ENCODE assay signal across 8 cellular contexts in genomic region chr11:27718346-27718852, GRCh38. TPM values are rescaled to one million over a fixed set of nuclear protein-coding genes. Genes with fewer than 3 reads are reported as not detected.
DNase-seq lines count a peak whose midpoint lies in the region; ATAC-seq and TF ChIP-seq lines count a peak whose summit lies in the region.

No MANE protein-coding gene starts in this region.

- peak; percentile 60 for ATAC-seq in WTC11
- peak; percentile 61 to 74 for ATAC-seq in right cardiac atrium
- ATAC-seq in GM21515 (IDR thresholded peaks at IDR 0.05; ENCODE audit: unreplicated experiment), result no peak
- ATAC-seq in naive thymus-derived CD8-positive, alpha-beta T cell, result no peak

- H3K9me3 ChIP-seq in right cardiac atrium (ENCODE audit: control insufficient read depth, low read length) (no peaks in the 10 kb centered on the region), smooth muscle cell (replicated peaks; ENCODE audit: low read depth) (no peaks in the 10 kb centered on the region)

- H3K9me3 Mint-ChIP-seq in WTC11, result no peaks in the 10 kb centered on the region
- H3K9me3 Mint-ChIP-seq in naive thymus-derived CD8-positive, alpha-beta T cell, result peaks cover 0 to 29% (median 22%) of the 10 kb centered on the region in 9 donors

- peaks cover 3% of the 10 kb centered on the region for H3F3A ChIP-seq in smooth muscle cell (ENCODE audit: low read depth)

- CTCF ChIA-PET in WTC11 (lab: Charles Lee), result interaction anchor here (0.7 to 9.1 kb wide), 7 partner anchors 13 to 1441 kb away, joined by 3 to 184 read pairs (median 8); partner anchors contain the start of gene BDNF

- H3K4me3 ChIP-seq in AG10803 (ENCODE audit: low read length) (peak overlapping the region; percentile 85), right cardiac atrium (ENCODE audit: low read length) (peak overlapping the region; percentile 51), smooth muscle cell (peak overlapping the region; percentile 58)

- H3K79me2 ChIP-seq in smooth muscle cell (ENCODE audit: low read depth), result no peaks in the 10 kb centered on the region

- H3K9ac ChIP-seq in smooth muscle cell (ENCODE audit: low read depth), result no peak overlapping the region

- peaks cover 42% of the 10 kb centered on the region for H3K27me3 Mint-ChIP-seq in WTC11 (ENCODE audit: low read depth)
- H3K27me3 Mint-ChIP-seq in naive thymus-derived CD8-positive, alpha-beta T cell, result peaks cover 45 to 94% (median 54%) of the 10 kb centered on the region in 5 donors

- H3K4me1 Mint-ChIP-seq in WTC11, result peaks cover 41% of the 10 kb centered on the region
- H3K4me1 Mint-ChIP-seq in naive thymus-derived CD8-positive, alpha-beta T cell, result peaks cover 0 to 29% (median 8%) of the 10 kb centered on the region in 4 donors

- no peak overlapping the region for H3K27ac ChIP-seq in right cardiac atrium (ENCODE audit: low read length)
- H3K27ac ChIP-seq in smooth muscle cell (ENCODE audit: low read depth), result no peak overlapping the region

- peak overlapping the region; percentile 89 for H3K4me2 ChIP-seq in smooth muscle cell

- DNase-seq in AG10803 (ENCODE audit: low read depth) (peak; percentile 99), NCI-H1092 (lab: John Stamatoyannopoulos, UW) (peak; percentile 56), WTC11 (ENCODE audit: low spot score) (peak; percentile 75), right cardiac atrium (peak in 1 of 3 donors; percentile 20), smooth muscle cell (lab: John Stamatoyannopoulos, UW; ENCODE audit: unreplicated experiment) (no peak), AML-193 (lab: John Stamatoyannopoulos, UW) (no peak)
- no peak for DNase-seq in naive thymus-derived CD8-positive, alpha-beta T cell

- H3K4me1 ChIP-seq in right cardiac atrium (ENCODE audit: control insufficient read depth, insufficient read depth, low read length), result peaks cover 5% of the 10 kb centered on the region
- H3K4me1 ChIP-seq in smooth muscle cell (ENCODE audit: low read depth), result peaks cover 8% of the 10 kb centered on the region

- H3K27me3 ChIP-seq in right cardiac atrium (ENCODE audit: control insufficient read depth, insufficient read depth), result peaks cover 8% of the 10 kb centered on the region
- peaks cover 37% of the 10 kb centered on the region for H3K27me3 ChIP-seq in smooth muscle cell (ENCODE audit: low read depth)

- POLR2A ChIA-PET in WTC11 (lab: Charles Lee), result interaction anchor here (0.7 to 2.9 kb wide), 4 partner anchors 18 to 511 kb away, joined by 3 to 48 read pairs (median 8); partner anchors contain the start of gene BDNF
- POLR2A ChIA-PET in naive thymus-derived CD8-positive, alpha-beta T cell (lab: Charles Lee), result no interaction called here

- TF ChIP-seq CTCF in AG10803 (conservative IDR thresholded peaks at IDR 0.05; ENCODE audit: low read length) (no peak), WTC11 (IDR thresholded peaks at IDR 0.05) (no peak), smooth muscle cell (IDR thresholded peaks at IDR 0.05; ENCODE audit: borderline replicate concordance, insufficient read depth, poor library complexity, severe bottlenecking) (no peak)

- WGBS in right cardiac atrium, result under 1% methylated on average over 29 of the region's 29 CpGs
- 2% methylated on average over 28 of the region's 29 CpGs for WGBS in smooth muscle cell (ENCODE audit: low lambda C conversion rate)

- peak overlapping the region; percentile 100 for H3K27ac Mint-ChIP-seq in WTC11
- no peak overlapping the region for H3K27ac Mint-ChIP-seq in naive thymus-derived CD8-positive, alpha-beta T cell

- no peaks in the 10 kb centered on the region for H3K36me3 Mint-ChIP-seq in WTC11
- peaks cover 2 to 24% (median 16%) of the 10 kb centered on the region in 3 donors for H3K36me3 Mint-ChIP-seq in naive thymus-derived CD8-positive, alpha-beta T cell

- H3K4me3 Mint-ChIP-seq in WTC11, result peak overlapping the region; percentile 94
- peak overlapping the region in 4 of 10 donors; percentile 24 to 61 (median 33) for H3K4me3 Mint-ChIP-seq in naive thymus-derived CD8-positive, alpha-beta T cell

- no peaks in the 10 kb centered on the region for H4K20me1 ChIP-seq in smooth muscle cell (ENCODE audit: low read depth)

- intact Hi-C loops in right cardiac atrium (cut with DNase I), result no loop called here

- H2AFZ ChIP-seq in smooth muscle cell (ENCODE audit: low read depth), result peak overlapping the region; percentile 84

- no peaks in the 10 kb centered on the region for H3K36me3 ChIP-seq in smooth muscle cell (ENCODE audit: low read depth)

TF ChIP-seq in WTC11, 78 proteins besides CTCF, POLR2A, EP300 and RAD21:
- no peak for TF ChIP-seq RORB (CRISPR knock-in tag; IDR thresholded peaks at IDR 0.05)
- TF ChIP-seq USF1 (CRISPR knock-in tag; IDR thresholded peaks at IDR 0.05), result 0 out of 2 replicates have a peak, but pooled peaks have one; percentile 2
- no peak; the same call in 1 of the 2 replicates for TF ChIP-seq SP1 (CRISPR knock-in tag; conservative IDR thresholded peaks at IDR 0.05)

RNA-seq across cellular contexts. Expression of gene BDNF, which starts 18.1 kb away (rescaled TPM):
- total RNA-seq in WTC11 (2021) (4.6 to 5.0 TPM (median 4.8 TPM) in 3 replicates), right cardiac atrium (under 1 TPM in 3 of 4 donors, not detected in 1; 0.06 to 0.09 (median 0.08) TPM), smooth muscle cell (8.2 and 8.3 TPM in 2 replicates)
- polyA plus RNA-seq in right cardiac atrium (0.05 TPM), smooth muscle cell (5.6 and 7.3 TPM in 2 replicates)
- not detected for total RNA-seq in naive thymus-derived CD8-positive, alpha-beta T cell
- polyA plus RNA-seq in naive thymus-derived CD8-positive, alpha-beta T cell, result under 1 TPM in 2 of 3 donors, not detected in 1; 0.04 to 0.06 TPM

Comparison
In these comparisons a context has a peak if more than half of its experiments do, and no peak if none do; other contexts are left out.
1. DNase-seq: peak in AG10803 (single experiment), NCI-H1092 (single experiment) and WTC11 (single experiment); none in smooth muscle cell (single experiment), AML-193 (0 of 2) and naive thymus-derived CD8-positive, alpha-beta T cell (0 of 10).
2. ATAC-seq: peak in WTC11 (single experiment) and right cardiac atrium (2 of 2); none in GM21515 (single experiment) and naive thymus-derived CD8-positive, alpha-beta T cell (0 of 2).
3. Peak in every context shown above with its lines, with median percentiles within 50 percentile points of each other: H3K4me3 ChIP-seq.